8 cellular contexts compared by ENCODE assay signal in genomic region chr16:27235055-27235937, GRCh38. TPM values are rescaled to one million over a fixed set of nuclear protein-coding genes. Genes with fewer than 3 reads are reported as not detected.
DNase-seq lines count a peak whose midpoint lies in the region; ATAC-seq and TF ChIP-seq lines count a peak whose summit lies in the region.

No MANE protein-coding gene starts in this region.

- DNase-seq in SIG-M5 treated with dmso at 0.1 percent for 504 hours (lab: John Stamatoyannopoulos, UW; ENCODE audit: unreplicated experiment), result peak; percentile 55
- no peak for DNase-seq in SIG-M5 (lab: John Stamatoyannopoulos, UW)
- DNase-seq in NCI-H524 (lab: John Stamatoyannopoulos, UW), result peak; percentile 93 to 97
- peak; percentile 97 for DNase-seq in activated CD4-positive, alpha-beta T cell treated with anti-CD3 and anti-CD28 coated beads, Interleukin-2, amount 10 ng/mL, durations not matched to agents 24 days and 14 days
- DNase-seq in choroid plexus epithelial cell (ENCODE audit: low read depth), result peak; percentile 95
- DNase-seq in left lobe of liver (ENCODE audit: low spot score), result peak; percentile 75
- DNase-seq in stimulated activated CD4-positive, alpha-beta T cell treated with anti-CD3 and anti-CD28 coated beads, Interleukin-2, amount 100 ng/mL, for 48 hours, result peak; percentile 64 to 65

- intact Hi-C loops in activated CD4-positive, alpha-beta T cell treated with anti-CD3 and anti-CD28 coated beads, Interleukin-2, amount 10 ng/mL, durations not matched to agents 24 days and 14 days (cut with micrococcal nuclease), result loop anchor here (1.0 to 10.0 kb wide), 6 partner anchors 33 to 640 kb away; partner anchors contain the start of gene NSMCE1

- peaks cover 38% of the 10 kb centered on the region for H3K36me3 Mint-ChIP-seq in activated CD4-positive, alpha-beta T cell treated with anti-CD3 and anti-CD28 coated beads, Interleukin-2, amount 10 ng/mL, durations not matched to agents 24 days and 14 days (ENCODE audit: low read depth)

- peak overlapping the region; percentile 100 for H3K27ac Mint-ChIP-seq in activated CD4-positive, alpha-beta T cell treated with anti-CD3 and anti-CD28 coated beads, Interleukin-2, amount 10 ng/mL, durations not matched to agents 24 days and 14 days

- no peaks in the 10 kb centered on the region for H3K27me3 Mint-ChIP-seq in activated CD4-positive, alpha-beta T cell treated with anti-CD3 and anti-CD28 coated beads, Interleukin-2, amount 10 ng/mL, durations not matched to agents 24 days and 14 days

- TF ChIP-seq CTCF in choroid plexus epithelial cell (conservative IDR thresholded peaks at IDR 0.05; ENCODE audit: low read depth, low read length), result peak; percentile 96

- peaks cover 90% of the 10 kb centered on the region for H3K4me1 Mint-ChIP-seq in activated CD4-positive, alpha-beta T cell treated with anti-CD3 and anti-CD28 coated beads, Interleukin-2, amount 10 ng/mL, durations not matched to agents 24 days and 14 days

- peak overlapping the region; percentile 13 for H3K4me3 ChIP-seq in choroid plexus epithelial cell (ENCODE audit: low read depth, low read length)

- peak overlapping the region; percentile 65 for H3K4me3 Mint-ChIP-seq in activated CD4-positive, alpha-beta T cell treated with anti-CD3 and anti-CD28 coated beads, Interleukin-2, amount 10 ng/mL, durations not matched to agents 24 days and 14 days

- no peaks in the 10 kb centered on the region for H3K9me3 Mint-ChIP-seq in activated CD4-positive, alpha-beta T cell treated with anti-CD3 and anti-CD28 coated beads, Interleukin-2, amount 10 ng/mL, durations not matched to agents 24 days and 14 days

- ATAC-seq in left lobe of liver (peak; percentile 86), HG02588 (IDR thresholded peaks at IDR 0.05; ENCODE audit: unreplicated experiment) (no peak)

RNA-seq across cellular contexts. Expression of gene KDM8, which starts 32.0 kb away (rescaled TPM):
- 11.0 and 13.6 TPM in 2 replicates for total RNA-seq in activated CD4-positive, alpha-beta T cell treated with anti-CD3 and anti-CD28 coated beads, Interleukin-2, amount 10 ng/mL, durations not matched to agents 24 days and 14 days
- total RNA-seq in left lobe of liver, result 73.7 TPM

RNA-seq across cellular contexts. Expression of gene NSMCE1, which starts 33.3 kb away (rescaled TPM):
- 143 and 149 TPM in 2 replicates for total RNA-seq in activated CD4-positive, alpha-beta T cell treated with anti-CD3 and anti-CD28 coated beads, Interleukin-2, amount 10 ng/mL, durations not matched to agents 24 days and 14 days
- 27.9 TPM for total RNA-seq in left lobe of liver
